In genomic region chr7:5854738-5855137, GRCh38 we compare ENCODE assay signal across 1 cellular context.
TF ChIP-seq lines count a peak whose summit lies in the region.

No MANE protein-coding gene starts in this region.

TF ChIP-seq in K562, 482 proteins besides CTCF, POLR2A, EP300 and RAD21 (continued from another document):
- TF ChIP-seq ZBTB11 (CRISPR knock-in tag; IDR thresholded peaks at IDR 0.05) (no peak), PBX2 (CRISPR knock-in tag; IDR thresholded peaks at IDR 0.05; ENCODE audit: low read depth) (no peak), PBX2 (tag; conservative IDR thresholded peaks at IDR 0.05; ENCODE audit: low read depth) (0 out of 2 replicates have a peak, but pooled peaks have one; percentile 11), MEIS2 (IDR thresholded peaks at IDR 0.05; ENCODE audit: partially characterized antibody) (peak; percentile 52), IRF2 (CRISPR knock-in tag; IDR thresholded peaks at IDR 0.05) (no peak), ZNF134 (CRISPR knock-in tag; conservative IDR thresholded peaks at IDR 0.05) (no peak), HDAC3 (IDR thresholded peaks at IDR 0.05; ENCODE audit: borderline replicate concordance, partially characterized antibody) (no peak), EP400 (IDR thresholded peaks at IDR 0.05) (no peak), PKNOX1 (IDR thresholded peaks at IDR 0.05) (0 out of 2 replicates have a peak, but pooled peaks have one; percentile 17)
